In the genomic region with DNA sequence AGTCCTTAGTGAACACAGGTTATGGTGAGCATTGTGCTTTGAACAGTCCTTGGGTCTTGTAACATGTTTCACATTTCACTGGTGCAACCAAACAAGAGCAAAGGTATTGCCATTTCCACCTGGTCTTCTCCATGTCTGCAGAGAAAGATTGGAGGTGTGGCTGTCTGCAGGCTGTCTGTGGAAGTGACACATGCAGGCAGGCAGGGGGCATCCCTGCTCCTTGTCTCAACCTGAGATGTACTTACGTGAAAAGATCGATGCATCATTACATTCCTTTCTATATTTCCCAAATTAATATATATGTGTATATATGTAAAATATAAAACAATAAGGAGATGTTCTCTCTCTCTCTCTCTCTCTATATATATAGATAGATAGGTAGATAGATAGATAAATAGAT, we compare ENCODE assay signal across 11 cellular contexts. TPM values are rescaled to one million over a fixed set of nuclear protein-coding genes. Genes with fewer than 3 reads are reported as not detected.
DNase-seq lines count a peak whose midpoint lies in the region; ATAC-seq and TF ChIP-seq lines count a peak whose summit lies in the region.
"Had no signal": no experiment of that assay in that cellular context is flagged by ENCODE, and none has a peak within 500 bp of the region (broad histone marks: within the 10 kb centered on the region; RNA-seq: fewer than 3 reads in every experiment).

No MANE protein-coding gene starts in this region.

- no peak overlapping the region for H3K4me3 ChIP-seq in Caco-2 (ENCODE audit: low read depth, low read length)
- H3K4me3 ChIP-seq in astrocyte of the spinal cord (ENCODE audit: low read depth, low read length) = no peak overlapping the region
- H3K4me3 ChIP-seq in prostate gland = no peak overlapping the region
- no peak overlapping the region for H3K4me3 ChIP-seq in Peyer's patch

- POLR2A ChIA-PET in Caco-2 (lab: Charles Lee) = no interaction called here

- in situ Hi-C loops in astrocyte of the spinal cord (cut with HindIII; ENCODE audit: low sequenced_read_pairs) = no loop called here

- H3K27me3 Mint-ChIP-seq in Caco-2 (ENCODE audit: insufficient read depth, unreplicated experiment) = peaks cover 20% of the 10 kb centered on the region

- BruUV-seq in Caco-2 (replicated peaks; lab: Mats Ljungman, UMichigan) = no TSS peak

- H3K27ac ChIP-seq in prostate gland = no peak overlapping the region
- no peak overlapping the region for H3K27ac ChIP-seq in Peyer's patch

- ATAC-seq in GM21423 (IDR thresholded peaks at IDR 0.05; ENCODE audit: unreplicated experiment) (no peak), GM21381 (IDR thresholded peaks at IDR 0.05; ENCODE audit: unreplicated experiment) (no peak)

- peak; percentile 70 to 80 for TF ChIP-seq CTCF in Caco-2 (IDR thresholded peaks at IDR 0.05; ENCODE audit: insufficient read depth in 1 of 2, low read depth in 1 of 2, low read length in 1 of 2, severe bottlenecking in 1 of 2, unreplicated experiment in 1 of 2)
- peak; percentile 36 for TF ChIP-seq CTCF in astrocyte of the spinal cord (IDR thresholded peaks at IDR 0.05; ENCODE audit: low read depth, low read length)
- peak in 2 of 4 experiments; percentile 10 to 33 for TF ChIP-seq CTCF in prostate gland (IDR thresholded peaks at IDR 0.05)
- TF ChIP-seq CTCF in Peyer's patch (IDR thresholded peaks at IDR 0.05) = peak in 3 of 6 experiments; percentile 39 to 41 (median 39)

- H3K4me1 Mint-ChIP-seq in Caco-2 (ENCODE audit: low read depth, unreplicated experiment) = no peaks in the 10 kb centered on the region

- H3K4me3 Mint-ChIP-seq in Caco-2 (ENCODE audit: unreplicated experiment) = no peak overlapping the region

- no peak overlapping the region for H3K27ac Mint-ChIP-seq in Caco-2 (ENCODE audit: unreplicated experiment)

- no peaks in the 10 kb centered on the region for H3K4me1 ChIP-seq in Caco-2
- H3K4me1 ChIP-seq in prostate gland (replicated peaks) = no peaks in the 10 kb centered on the region
- no peaks in the 10 kb centered on the region for H3K4me1 ChIP-seq in Peyer's patch

- no peaks in the 10 kb centered on the region for H3K36me3 ChIP-seq in Caco-2 (ENCODE audit: control insufficient read depth, insufficient read depth, low read length)
- no peaks in the 10 kb centered on the region for H3K36me3 ChIP-seq in prostate gland
- no peaks in the 10 kb centered on the region for H3K36me3 ChIP-seq in Peyer's patch

- intact Hi-C loops in Caco-2 (cut with micrococcal nuclease; ENCODE audit: unreplicated experiment) = loop anchor here (1.0 to 10.0 kb wide), 2 partner anchors 279 to 629 kb away; no protein-coding TSS in a partner anchor
- intact Hi-C loops in prostate gland (cut with DNase I) = no loop called here

- H3K9me3 Mint-ChIP-seq in Caco-2 (ENCODE audit: unreplicated experiment) = no peaks in the 10 kb centered on the region

- peak in 1 of 2 experiments; percentile 61 for DNase-seq in Caco-2
- peak; percentile 9 for DNase-seq in HT1080 (ENCODE audit: low read depth)
- DNase-seq in astrocyte of the spinal cord (ENCODE audit: low read depth, low spot score) = no peak
- DNase-seq in kidney tubule cell (ENCODE audit: low spot score) = peak; percentile 31
- DNase-seq in prostate gland (ENCODE audit: low spot score) = no peak
- DNase-seq in Peyer's patch = no peak
- DNase-seq: activated CD4-positive, alpha-beta T cell treated with anti-CD3 and anti-CD28 coated beads, Interleukin-2, amount 50 U/mL, for 48 hours; NCI-H226; stimulated activated naive CD4-positive, alpha-beta T cell had no signal

- H3K36me3 Mint-ChIP-seq in Caco-2 (ENCODE audit: insufficient read depth, unreplicated experiment) = no peaks in the 10 kb centered on the region

- 33% methylated on average over 2 of the region's 2 CpGs for WGBS in prostate gland

- H3K9me3 ChIP-seq in Caco-2 = no peaks in the 10 kb centered on the region
- H3K9me3 ChIP-seq in prostate gland = no peaks in the 10 kb centered on the region
- no peaks in the 10 kb centered on the region for H3K9me3 ChIP-seq in Peyer's patch

- CTCF ChIA-PET in Caco-2 (lab: Charles Lee) = interaction anchor here (0.9 kb wide), 1 partner anchor 227 kb away, joined by 3 read pairs; no protein-coding TSS in a partner anchor

- TF ChIP-seq POLR2A in prostate gland (IDR thresholded peaks at IDR 0.05) (no peak), Peyer's patch (IDR thresholded peaks at IDR 0.05) (no peak)

- H3K27me3 ChIP-seq in Caco-2 (replicated peaks; ENCODE audit: control insufficient read depth, insufficient read depth, low read length) = peaks cover 2% of the 10 kb centered on the region; the same call in 1 of the 2 replicates
- H3K27me3 ChIP-seq in prostate gland (replicated peaks; ENCODE audit: insufficient read depth) = no peaks in the 10 kb centered on the region
- no peaks in the 10 kb centered on the region for H3K27me3 ChIP-seq in Peyer's patch

RNA-seq across cellular contexts. Expression of gene LRRC18, which starts 54.3 kb away (rescaled TPM):
- total RNA-seq in Caco-2 (2022) (not detected in 2 replicates), prostate gland (1 to 10 TPM in 1 of 2 donors, not detected in 1; 2.6 TPM), Peyer's patch (1 to 10 TPM in 1 of 4 donors, not detected in 3; 1.7 TPM)
- total RNA-seq in HT1080 (2014; rRNA removed; shearing (Covaris generic)) = 0.59 and 0.70 TPM in 2 replicates
- polyA plus RNA-seq in HT1080 (2015; cell fraction: cytosol; rRNA removed) = not detected in 2 replicates
- polyA plus RNA-seq in HT1080 (2015; cell fraction: nucleus; rRNA removed) = not detected in 2 replicates

Comparison
In these comparisons a context has a peak if more than half of its experiments do, and no peak if none do; other contexts are left out.
1. DNase-seq: peak in HT1080 (single experiment) and kidney tubule cell (single experiment); none in astrocyte of the spinal cord (single experiment), prostate gland (single experiment) and Peyer's patch (0 of 3).